ENCODE assay signal across 25 cellular contexts in genomic region chr14:50070230-50070629, GRCh38. TPM values are rescaled to one million over a fixed set of nuclear protein-coding genes. Genes with fewer than 3 reads are reported as not detected.
DNase-seq lines count a peak whose midpoint lies in the region; ATAC-seq lines count a peak whose summit lies in the region.
"Had no signal": no experiment of that assay in that cellular context is flagged by ENCODE, and none has a peak within 500 bp of the region (broad histone marks: within the 10 kb centered on the region; RNA-seq: fewer than 3 reads in every experiment).

No MANE protein-coding gene starts in this region.

- peak; percentile 48 to 65 for ATAC-seq in activated T-cell treated with anti-CD3 and anti-CD28 coated beads, Interleukin-2, amount 50 U/mL, for 72 hours (replicated peaks in 1 of 2)
- ATAC-seq in stimulated activated naive CD8-positive, alpha-beta T cell treated with anti-CD3 and anti-CD28 coated beads, Interleukin-15, amount 100 ng/mL, for 72 hours: peak; percentile 21
- ATAC-seq: HCT116, HepG2, K562 had no signal

- intact Hi-C loops in activated CD4-positive, alpha-beta memory T cell treated with anti-CD3 and anti-CD28 coated beads for 36 hours (cut with micrococcal nuclease): no loop called here
- intact Hi-C loops in CD4-positive, alpha-beta memory T cell (cut with micrococcal nuclease): no loop called here

- peaks cover 8% of the 10 kb centered on the region for H3K36me3 Mint-ChIP-seq in activated CD4-positive, alpha-beta memory T cell treated with anti-CD3 and anti-CD28 coated beads for 36 hours
- H3K36me3 Mint-ChIP-seq in activated CD4-positive, alpha-beta memory T cell treated with anti-CD3 and anti-CD28 coated beads, Interleukin-2, amount 10 ng/mL, durations not matched to agents 7 days and 5 days (ENCODE audit: low read depth): peaks cover 34% of the 10 kb centered on the region
- peaks cover 8 to 10% of the 10 kb centered on the region in 2 donors for H3K36me3 Mint-ChIP-seq in activated T-cell treated with anti-CD3 and anti-CD28 coated beads, Interleukin-2, amount 50 U/mL, for 72 hours (ENCODE audit: insufficient read depth in 2 of 2)
- H3K36me3 Mint-ChIP-seq in CD4-positive, alpha-beta memory T cell: peaks cover 0 to 3% of the 10 kb centered on the region in 2 donors

- peaks cover 58% of the 10 kb centered on the region for H3K4me1 Mint-ChIP-seq in activated CD4-positive, alpha-beta memory T cell treated with anti-CD3 and anti-CD28 coated beads for 36 hours (ENCODE audit: low read depth)
- H3K4me1 Mint-ChIP-seq in activated CD4-positive, alpha-beta memory T cell treated with anti-CD3 and anti-CD28 coated beads, Interleukin-2, amount 10 ng/mL, durations not matched to agents 7 days and 5 days: peaks cover 29% of the 10 kb centered on the region
- H3K4me1 Mint-ChIP-seq in activated T-cell treated with anti-CD3 and anti-CD28 coated beads, Interleukin-2, amount 50 U/mL, for 72 hours (ENCODE audit: low read depth): peaks cover 74% of the 10 kb centered on the region
- peaks cover 72% of the 10 kb centered on the region for H3K4me1 Mint-ChIP-seq in stimulated activated naive CD8-positive, alpha-beta T cell treated with anti-CD3 and anti-CD28 coated beads, Interleukin-15, amount 100 ng/mL, for 72 hours
- H3K4me1 Mint-ChIP-seq in CD4-positive, alpha-beta memory T cell: peaks cover 18 to 45% (median 24%) of the 10 kb centered on the region in 4 donors

- no peaks in the 10 kb centered on the region for H3K36me3 ChIP-seq in CD4-positive, alpha-beta memory T cell (ENCODE audit: insufficient read depth, low read length)
- H3K36me3 ChIP-seq: MG63 had no signal

- peaks cover under 1% of the 10 kb centered on the region for H3K9me3 Mint-ChIP-seq in activated CD4-positive, alpha-beta memory T cell treated with anti-CD3 and anti-CD28 coated beads for 36 hours
- H3K9me3 Mint-ChIP-seq in activated CD4-positive, alpha-beta memory T cell treated with anti-CD3 and anti-CD28 coated beads, Interleukin-2, amount 10 ng/mL, durations not matched to agents 7 days and 5 days: peaks cover 3% of the 10 kb centered on the region
- H3K9me3 Mint-ChIP-seq in activated T-cell treated with anti-CD3 and anti-CD28 coated beads, Interleukin-2, amount 50 U/mL, for 72 hours: peaks cover 1% of the 10 kb centered on the region in 2 donors
- H3K9me3 Mint-ChIP-seq in stimulated activated naive CD8-positive, alpha-beta T cell treated with anti-CD3 and anti-CD28 coated beads, Interleukin-15, amount 100 ng/mL, for 72 hours: no peaks in the 10 kb centered on the region
- no peaks in the 10 kb centered on the region for H3K9me3 Mint-ChIP-seq in CD4-positive, alpha-beta memory T cell
- H3K9me3 Mint-ChIP-seq: CD8-positive, alpha-beta memory T cell had no signal

- H3K4me1 ChIP-seq in CD4-positive, alpha-beta memory T cell (ENCODE audit: insufficient read depth, low read length): peaks cover 15% of the 10 kb centered on the region

- no peaks in the 10 kb centered on the region for H3K9me3 ChIP-seq in CD4-positive, alpha-beta memory T cell (ENCODE audit: control insufficient read depth in 1 of 2, low read length in 2 of 2)
- H3K9me3 ChIP-seq: MG63 had no signal

- no peak overlapping the region for H3K4me3 ChIP-seq in CD4-positive, alpha-beta memory T cell (ENCODE audit: low read length in 2 of 2)
- H3K4me3 ChIP-seq: K562, MG63 had no signal

- no peaks in the 10 kb centered on the region for H3K27me3 Mint-ChIP-seq in activated CD4-positive, alpha-beta memory T cell treated with anti-CD3 and anti-CD28 coated beads for 36 hours
- H3K27me3 Mint-ChIP-seq in activated CD4-positive, alpha-beta memory T cell treated with anti-CD3 and anti-CD28 coated beads, Interleukin-2, amount 10 ng/mL, durations not matched to agents 7 days and 5 days: peaks cover 1% of the 10 kb centered on the region
- no peaks in the 10 kb centered on the region for H3K27me3 Mint-ChIP-seq in activated T-cell treated with anti-CD3 and anti-CD28 coated beads, Interleukin-2, amount 50 U/mL, for 72 hours (ENCODE audit: low read depth)
- H3K27me3 Mint-ChIP-seq in stimulated activated naive CD8-positive, alpha-beta T cell treated with anti-CD3 and anti-CD28 coated beads, Interleukin-15, amount 100 ng/mL, for 72 hours: no peaks in the 10 kb centered on the region
- no peaks in the 10 kb centered on the region for H3K27me3 Mint-ChIP-seq in CD4-positive, alpha-beta memory T cell
- H3K27me3 Mint-ChIP-seq: CD8-positive, alpha-beta memory T cell had no signal

- H3K4me3 Mint-ChIP-seq in activated CD4-positive, alpha-beta memory T cell treated with anti-CD3 and anti-CD28 coated beads for 36 hours: no peak overlapping the region
- no peak overlapping the region for H3K4me3 Mint-ChIP-seq in activated CD4-positive, alpha-beta memory T cell treated with anti-CD3 and anti-CD28 coated beads, Interleukin-2, amount 10 ng/mL, durations not matched to agents 7 days and 5 days
- H3K4me3 Mint-ChIP-seq in activated T-cell treated with anti-CD3 and anti-CD28 coated beads, Interleukin-2, amount 50 U/mL, for 72 hours: no peak overlapping the region
- H3K4me3 Mint-ChIP-seq in stimulated activated naive CD8-positive, alpha-beta T cell treated with anti-CD3 and anti-CD28 coated beads, Interleukin-15, amount 100 ng/mL, for 72 hours: no peak overlapping the region
- H3K4me3 Mint-ChIP-seq in CD4-positive, alpha-beta memory T cell: no peak overlapping the region
- H3K4me3 Mint-ChIP-seq: CD8-positive, alpha-beta memory T cell had no signal

- DNase-seq in activated CD4-positive, alpha-beta memory T cell treated with anti-CD3 and anti-CD28 coated beads for 36 hours: peak; percentile 57
- DNase-seq in activated CD4-positive, alpha-beta memory T cell treated with anti-CD3 and anti-CD28 coated beads, Interleukin-2, amount 10 ng/mL, durations not matched to agents 7 days and 5 days: no peak
- peak; percentile 18 for DNase-seq in stimulated activated CD4-positive, alpha-beta T cell treated with anti-CD3 and anti-CD28 coated beads, Interleukin-1b, Interleukin-23, amount 100 ng/mL, for 48 hours
- no peak for DNase-seq in stimulated activated CD4-positive, alpha-beta T cell treated with anti-CD3 and anti-CD28 coated beads, Interleukin-15, amount 100 ng/mL, for 24 hours
- DNase-seq in activated T-cell treated with anti-CD3 and anti-CD28 coated beads, Interleukin-2, amount 50 U/mL, for 72 hours: no peak
- no peak for DNase-seq in stimulated activated naive CD8-positive, alpha-beta T cell treated with anti-CD3 and anti-CD28 coated beads, Interleukin-15, amount 100 ng/mL, for 72 hours
- no peak for DNase-seq in CD4-positive, alpha-beta memory T cell
- DNase-seq in NCI-H2196 treated with DMSO at 0.1 percent for 48 hours (lab: John Stamatoyannopoulos, UW; ENCODE audit: unreplicated experiment): no peak
- DNase-seq: AML-193; C1 segment of cervical spinal cord; Calu3; CD8-positive, alpha-beta memory T cell; GDM1; MG63; NCI-H1417; NCI-H1694 treated with DMSO at 0.1 percent for 48 hours; NCI-H2081 treated with DMSO at 0.1 percent for 48 hours; NCI-H2171 treated with DMSO at 0.1 percent for 48 hours; NCI-H446; NCI-H526; Right ventricle myocardium superior had no signal

- CTCF ChIA-PET in activated CD4-positive, alpha-beta memory T cell treated with anti-CD3 and anti-CD28 coated beads for 36 hours (lab: Charles Lee): interaction anchor here (0.7 to 3.2 kb wide), 5 partner anchors 8 to 218 kb away, joined by 3 to 14 read pairs (median 5); partner anchors contain the start of gene NEMF
- CTCF ChIA-PET in activated CD4-positive, alpha-beta memory T cell treated with anti-CD3 and anti-CD28 coated beads, Interleukin-2, amount 10 ng/mL, durations not matched to agents 7 days and 5 days (lab: Charles Lee): interaction anchor here (0.9 to 1.1 kb wide), 2 partner anchors 207 to 302 kb away, joined by 3 to 4 read pairs; partner anchors contain the start of gene KLHDC2
- CTCF ChIA-PET in CD4-positive, alpha-beta memory T cell (lab: Charles Lee; ENCODE audit: partially characterized antibody): interaction anchor here (1.0 to 3.1 kb wide), 4 partner anchors 12 to 218 kb away, joined by 3 to 13 read pairs (median 5); partner anchors contain the start of gene NEMF

- no peak overlapping the region for H3K27ac Mint-ChIP-seq in activated CD4-positive, alpha-beta memory T cell treated with anti-CD3 and anti-CD28 coated beads for 36 hours
- H3K27ac Mint-ChIP-seq in activated CD4-positive, alpha-beta memory T cell treated with anti-CD3 and anti-CD28 coated beads, Interleukin-2, amount 10 ng/mL, durations not matched to agents 7 days and 5 days: no peak overlapping the region
- no peak overlapping the region for H3K27ac Mint-ChIP-seq in activated T-cell treated with anti-CD3 and anti-CD28 coated beads, Interleukin-2, amount 50 U/mL, for 72 hours
- H3K27ac Mint-ChIP-seq in stimulated activated naive CD8-positive, alpha-beta T cell treated with anti-CD3 and anti-CD28 coated beads, Interleukin-15, amount 100 ng/mL, for 72 hours: no peak overlapping the region
- no peak overlapping the region for H3K27ac Mint-ChIP-seq in CD4-positive, alpha-beta memory T cell

- POLR2A ChIA-PET in activated CD4-positive, alpha-beta memory T cell treated with anti-CD3 and anti-CD28 coated beads for 36 hours (lab: Charles Lee): interaction anchor here (1.2 to 1.9 kb wide), 5 partner anchors 12 to 71 kb away, joined by 4 to 9 read pairs (median 7); no protein-coding TSS in a partner anchor
- POLR2A ChIA-PET in activated CD4-positive, alpha-beta memory T cell treated with anti-CD3 and anti-CD28 coated beads, Interleukin-2, amount 10 ng/mL, durations not matched to agents 7 days and 5 days (lab: Charles Lee): interaction anchor here (0.8 to 5.4 kb wide), 4 partner anchors 8 to 98 kb away, joined by 3 to 33 read pairs (median 4); no protein-coding TSS in a partner anchor
- POLR2A ChIA-PET in CD4-positive, alpha-beta memory T cell (lab: Charles Lee; ENCODE audit: partially characterized antibody): interaction anchor here (0.9 to 2.0 kb wide), 4 partner anchors 12 to 208 kb away, joined by 3 to 12 read pairs (median 4); no protein-coding TSS in a partner anchor

- no peak overlapping the region for H3K27ac ChIP-seq in CD4-positive, alpha-beta memory T cell (ENCODE audit: low read depth, low read length)
- H3K27ac ChIP-seq: HL-60 had no signal

- no peaks in the 10 kb centered on the region for H3K27me3 ChIP-seq in CD4-positive, alpha-beta memory T cell (ENCODE audit: insufficient read depth, low read length)
- H3K27me3 ChIP-seq: MG63 had no signal

RNA-seq across cellular contexts. Expression of gene VCPKMT, which starts 46.1 kb away (rescaled TPM):
- total RNA-seq in activated CD4-positive, alpha-beta memory T cell treated with anti-CD3 and anti-CD28 coated beads for 36 hours: 10 to 100 TPM in 1 of 2 experiments, 1 to 10 TPM in 1; 7.7 to 10.1 TPM
- total RNA-seq in activated CD4-positive, alpha-beta memory T cell treated with anti-CD3 and anti-CD28 coated beads, Interleukin-2, amount 10 ng/mL, durations not matched to agents 7 days and 5 days: 1 to 10 TPM; 7.5 to 9.5 TPM
- total RNA-seq in activated T-cell treated with anti-CD3 and anti-CD28 coated beads, Interleukin-2, amount 50 U/mL, for 72 hours: 10 to 100 TPM; 11.3 to 13.8 TPM
- total RNA-seq in CD4-positive, alpha-beta memory T cell: 10 to 100 TPM; 17.3 to 20.1 TPM
- polyA plus RNA-seq in CD4-positive, alpha-beta memory T cell: 10 to 100 TPM; 13.0 to 13.2 TPM

Comparison
In these comparisons a context has a peak if more than half of its experiments do, and no peak if none do; other contexts are left out.
1. DNase-seq: peak in activated CD4-positive, alpha-beta memory T cell treated with anti-CD3 and anti-CD28 coated beads for 36 hours (single experiment) and stimulated activated CD4-positive, alpha-beta T cell treated with anti-CD3 and anti-CD28 coated beads, Interleukin-1b, Interleukin-23, amount 100 ng/mL, for 48 hours (single experiment); none in activated CD4-positive, alpha-beta memory T cell treated with anti-CD3 and anti-CD28 coated beads, Interleukin-2, amount 10 ng/mL, durations not matched to agents 7 days and 5 days (single experiment), stimulated activated CD4-positive, alpha-beta T cell treated with anti-CD3 and anti-CD28 coated beads, Interleukin-15, amount 100 ng/mL, for 24 hours (single experiment), activated T-cell treated with anti-CD3 and anti-CD28 coated beads, Interleukin-2, amount 50 U/mL, for 72 hours (0 of 2), stimulated activated naive CD8-positive, alpha-beta T cell treated with anti-CD3 and anti-CD28 coated beads, Interleukin-15, amount 100 ng/mL, for 72 hours (0 of 2), CD4-positive, alpha-beta memory T cell (0 of 5) and NCI-H2196 treated with DMSO at 0.1 percent for 48 hours (single experiment).